Comparison of ENCODE assay signal across 17 cellular contexts in genomic region chr10:51230828-51231227, GRCh38.
DNase-seq lines count a peak whose midpoint lies in the region; ATAC-seq and TF ChIP-seq lines count a peak whose summit lies in the region.
"Had no signal": no experiment of that assay in that cellular context is flagged by ENCODE, and none has a peak within 500 bp of the region (broad histone marks: within the 10 kb centered on the region; RNA-seq: fewer than 3 reads in every experiment).

No MANE protein-coding gene starts in this region.

- peaks cover 30% of the 10 kb centered on the region for H3K27me3 Mint-ChIP-seq in MCF 10A (ENCODE audit: insufficient read depth, unreplicated experiment)

- no peak for DNase-seq in Right ventricle myocardium superior
- DNase-seq in cardiac septum (ENCODE audit: low spot score), result no peak
- peak; percentile 20 for DNase-seq in iPS-NIHi7 (ENCODE audit: extremely low spot score)
- peak; percentile 26 for DNase-seq in renal cortical epithelial cell (ENCODE audit: low read depth)
- DNase-seq in NAMALWA (ENCODE audit: low spot score), result no peak
- DNase-seq in NCI-H187 treated with DMSO at 0.1 percent for 48 hours (lab: John Stamatoyannopoulos, UW), result no peak
- no peak for DNase-seq in MCF 10A (ENCODE audit: unreplicated experiment)
- no peak for DNase-seq in inferior parietal cortex (ENCODE audit: extremely low spot score)
- DNase-seq: CD8-positive, alpha-beta T cell; DND-41; GDM1; GOT3; NCI-H1436; NCI-H2081 treated with DMSO at 0.1 percent for 48 hours; NCI-H524 had no signal

- H3K27ac Mint-ChIP-seq in MCF 10A (ENCODE audit: low read depth, unreplicated experiment), result no peak overlapping the region
- H3K27ac Mint-ChIP-seq: CD8-positive, alpha-beta T cell had no signal

- intact Hi-C loops in Right ventricle myocardium superior (cut with DNase I) (no loop called here), cardiac septum (cut with DNase I) (no loop called here), MCF 10A (cut with micrococcal nuclease) (no loop called here)

- no peak overlapping the region for H3K4me3 Mint-ChIP-seq in MCF 10A (ENCODE audit: unreplicated experiment)
- H3K4me3 Mint-ChIP-seq: CD8-positive, alpha-beta T cell had no signal

- no peaks in the 10 kb centered on the region for H3K36me3 Mint-ChIP-seq in MCF 10A (ENCODE audit: insufficient read depth, unreplicated experiment)
- H3K36me3 Mint-ChIP-seq: CD8-positive, alpha-beta T cell had no signal

- no peaks in the 10 kb centered on the region for H3K4me1 Mint-ChIP-seq in MCF 10A (ENCODE audit: insufficient read depth, unreplicated experiment)

- CTCF ChIA-PET in MCF 10A (lab: Yijun Ruan, JAX), result no interaction called here

- no peaks in the 10 kb centered on the region for H3K9me3 Mint-ChIP-seq in MCF 10A (ENCODE audit: unreplicated experiment)
- H3K9me3 Mint-ChIP-seq: CD8-positive, alpha-beta T cell had no signal

- POLR2A ChIA-PET in MCF 10A (lab: Yijun Ruan, JAX), result no interaction called here

- TF ChIP-seq CTCF in MCF 10A (IDR thresholded peaks at IDR 0.05; ENCODE audit: unreplicated experiment), result no peak

- BruUV-seq in MCF 10A (replicated peaks; lab: Mats Ljungman, UMichigan), result no TSS peak

- ATAC-seq in Right ventricle myocardium superior (ENCODE audit: poor library complexity), result peak; percentile 77
- ATAC-seq: CD8-positive, alpha-beta T cell; GM12878; K562 had no signal

Comparison
In these comparisons a context has a peak if more than half of its experiments do, and no peak if none do; other contexts are left out.
1. DNase-seq: peak in iPS-NIHi7 (single experiment) and renal cortical epithelial cell (single experiment); none in Right ventricle myocardium superior (single experiment), cardiac septum (single experiment), NAMALWA (single experiment), NCI-H187 treated with DMSO at 0.1 percent for 48 hours (single experiment), MCF 10A (single experiment) and inferior parietal cortex (single experiment).